ENCODE assay signal across 20 cellular contexts in genomic region chr1:147417024-147417423, GRCh38.
"Had no signal": no experiment of that assay in that cellular context is flagged by ENCODE, and none has a peak within 500 bp of the region (broad histone marks: within the 10 kb centered on the region; RNA-seq: fewer than 3 reads in every experiment).

No MANE protein-coding gene starts in this region.

- ATAC-seq: natural killer cell; psoas muscle; right cardiac atrium; right lobe of liver; stimulated activated effector memory CD8-positive, alpha-beta T cell treated with anti-CD3 and anti-CD28 coated beads, Interleukin-12 subunit alpha, Interleukin-12 subunit beta, amount 100 ng/mL, for 72 hours; stimulated activated naive B cell treated with anti-CD40 and anti-IgM and Interleukin-4, amounts not matched to agents 10 μg/mL and 1 μg/mL and 100 μg/mL, for 72 hours had no signal

- DNase-seq: natural killer cell; occipital lobe; ovary; posterior cingulate gyrus; psoas muscle; right cardiac atrium; right lobe of liver; sigmoid colon; small intestine; stimulated activated CD4-positive, alpha-beta T cell treated with anti-CD3 and anti-CD28 coated beads, Interleukin-15, amount 100 ng/mL, for 24 hours; stimulated activated CD4-positive, alpha-beta T cell treated with anti-CD3 and anti-CD28 coated beads, Interleukin-2, amount 100 ng/mL, for 24 hours; stimulated activated CD4-positive, alpha-beta T cell treated with anti-CD3 and anti-CD28 coated beads, Interleukin-2, amount 100 ng/mL, for 48 hours; stimulated activated CD4-positive, alpha-beta T cell treated with anti-CD3 and anti-CD28 coated beads, Interleukin-4, amount 100 ng/mL, for 24 hours; stimulated activated naive B cell treated with anti-CD40 and anti-IgM and Interleukin-4, amounts not matched to agents 10 μg/mL and 1 μg/mL and 100 μg/mL, for 72 hours; stimulated activated naive CD4-positive, alpha-beta T cell treated with Interleukin-2 at 50 U/mL for 16 hours; stomach; thyroid gland; trophoblast cell; upper lobe of left lung had no signal
